Comparison of ENCODE assay signal across 34 cellular contexts in genomic region chr11:133833899-133834296, GRCh38. TPM values are rescaled to one million over a fixed set of nuclear protein-coding genes. Genes with fewer than 3 reads are reported as not detected.
DNase-seq lines count a peak whose midpoint lies in the region; ATAC-seq and TF ChIP-seq lines count a peak whose summit lies in the region.
"Had no signal": no experiment of that assay in that cellular context is flagged by ENCODE, and none has a peak within 500 bp of the region (broad histone marks: within the 10 kb centered on the region; RNA-seq: fewer than 3 reads in every experiment).

No MANE protein-coding gene starts in this region.

- H3K4me2 ChIP-seq in neural progenitor cell = no peak overlapping the region
- H3K4me2 ChIP-seq: KMS-11 had no signal

- no peak overlapping the region for H3K27ac Mint-ChIP-seq in neural progenitor cell
- H3K27ac Mint-ChIP-seq: activated naive CD4-positive, alpha-beta T cell treated with anti-CD3 and anti-CD28 coated beads for 36 hours; immature natural killer cell; stimulated activated naive CD8-positive, alpha-beta T cell treated with anti-CD3 and anti-CD28 coated beads, Interleukin-15, Interleukin-2, amounts not matched to agents 100 ng/mL and 50 ng/mL, for 24 hours; WTC11 had no signal

- H2AFZ ChIP-seq in neural progenitor cell (replicated peaks) = no peak overlapping the region

- no peak overlapping the region for H3K9ac ChIP-seq in neural progenitor cell
- H3K9ac ChIP-seq: KMS-11 had no signal

- no peaks in the 10 kb centered on the region for H4K20me1 ChIP-seq in neural progenitor cell (ENCODE audit: low read depth)

- H3K79me2 ChIP-seq in neural progenitor cell (ENCODE audit: low read depth) = no peaks in the 10 kb centered on the region

- no peak for TF ChIP-seq CTCF in spleen (IDR thresholded peaks at IDR 0.05 in 8 of 11, conservative IDR thresholded peaks at IDR 0.05 in 3 of 11)
- TF ChIP-seq CTCF in neural progenitor cell (IDR thresholded peaks at IDR 0.05) = no peak

- WGBS in right cardiac atrium = 82% methylated on average over 9 of the region's 9 CpGs
- 85 to 94% (median 89%) methylated on average over 9 of the region's 9 CpGs for WGBS in spleen, 5 donors

- H3K4me1 ChIP-seq in right cardiac atrium (ENCODE audit: control insufficient read depth, insufficient read depth, low read length) (no peaks in the 10 kb centered on the region), spleen (no peaks in the 10 kb centered on the region), neural progenitor cell (no peaks in the 10 kb centered on the region)
- H3K4me1 ChIP-seq: left lung, testis had no signal

- peaks cover 16% of the 10 kb centered on the region for H3K27me3 Mint-ChIP-seq in neural progenitor cell (ENCODE audit: insufficient read depth, low read depth)

- no peak for TF ChIP-seq POLR2A in spleen (IDR thresholded peaks at IDR 0.05)

- no peak for ATAC-seq in right cardiac atrium
- peak; percentile 11 for ATAC-seq in esophagus mucosa
- ATAC-seq: left lung, PC-3, WTC11 had no signal

- H3K9me3 Mint-ChIP-seq in neural progenitor cell = peaks cover 5% of the 10 kb centered on the region
- H3K9me3 Mint-ChIP-seq: stimulated activated naive CD8-positive, alpha-beta T cell treated with anti-CD3 and anti-CD28 coated beads, Interleukin-15, Interleukin-2, amounts not matched to agents 100 ng/mL and 50 ng/mL, for 24 hours had no signal

- no peak overlapping the region for H3K4me3 Mint-ChIP-seq in neural progenitor cell
- H3K4me3 Mint-ChIP-seq: activated naive CD4-positive, alpha-beta T cell treated with anti-CD3 and anti-CD28 coated beads for 36 hours; stimulated activated naive CD8-positive, alpha-beta T cell treated with anti-CD3 and anti-CD28 coated beads, Interleukin-15, Interleukin-2, amounts not matched to agents 100 ng/mL and 50 ng/mL, for 24 hours; WTC11 had no signal

- in situ Hi-C loops in KBM-7 (cut with MboI; ENCODE audit: low pct_unique_long_range_greater_than_20kb, low sequenced_read_pairs) = loop anchor here (25.0 kb wide), 1 partner anchor 697 kb away; no protein-coding TSS in a partner anchor

- no peaks in the 10 kb centered on the region for H3F3A ChIP-seq in neural progenitor cell (ENCODE audit: low read depth)

- H3K36me3 ChIP-seq in spleen = no peaks in the 10 kb centered on the region
- no peaks in the 10 kb centered on the region for H3K36me3 ChIP-seq in neural progenitor cell
- H3K36me3 ChIP-seq: left lung had no signal

- no peaks in the 10 kb centered on the region for H3K36me3 Mint-ChIP-seq in neural progenitor cell
- H3K36me3 Mint-ChIP-seq: immature natural killer cell, WTC11 had no signal

- DNase-seq in DMS79 (lab: John Stamatoyannopoulos, UW) (peak; percentile 94), DMS79 treated with DMSO at 0.1 percent for 48 hours (lab: John Stamatoyannopoulos, UW) (no peak), cardiac septum (ENCODE audit: low spot score) (peak; percentile 12), right cardiac atrium (no peak), spleen (peak; percentile 69), KBM-7 (no peak), neural progenitor cell (ENCODE audit: low spot score) (no peak)
- DNase-seq: activated CD4-positive, alpha-beta T cell treated with anti-CD3 and anti-CD28 coated beads, Interleukin-2, amount 50 U/mL, for 48 hours; activated CD8-positive, alpha-beta memory T cell treated with anti-CD3 and anti-CD28 coated beads, Interleukin-2, amount 50 U/mL, for 4 hours; activated naive CD4-positive, alpha-beta T cell treated with anti-CD3 and anti-CD28 coated beads for 36 hours; amygdala; COR-L47; effector CD4-positive, alpha-beta T cell; GF-D8; HCEC 1CT; immature natural killer cell; left lung; MM.1S; NCI-H1417 treated with DMSO at 0.1 percent for 48 hours; NCI-H2029 treated with DMSO at 0.1 percent for 48 hours; NCI-H510A; PC-3; small intestine; testis had no signal

- peaks cover 1% of the 10 kb centered on the region for H3K9me3 ChIP-seq in right cardiac atrium (ENCODE audit: control insufficient read depth, low read length)
- H3K9me3 ChIP-seq in spleen = peaks cover 0 to 11% (median 6%) of the 10 kb centered on the region in 8 donors
- no peaks in the 10 kb centered on the region for H3K9me3 ChIP-seq in neural progenitor cell (ENCODE audit: low read depth)
- H3K9me3 ChIP-seq: testis had no signal

- H3K27ac ChIP-seq in right cardiac atrium (ENCODE audit: low read length) = no peak overlapping the region
- H3K27ac ChIP-seq in spleen = no peak overlapping the region
- no peak overlapping the region for H3K27ac ChIP-seq in neural progenitor cell
- H3K27ac ChIP-seq: 22Rv1, C4-2B, HL-60, KMS-11, left lung, SK-N-MC, testis had no signal

- H3K27me3 ChIP-seq in right cardiac atrium (ENCODE audit: control insufficient read depth, insufficient read depth) (no peaks in the 10 kb centered on the region), spleen (replicated peaks in 1 of 7) (peaks cover 0 to 21% (median 4%) of the 10 kb centered on the region in 7 donors), neural progenitor cell (no peaks in the 10 kb centered on the region)
- H3K27me3 ChIP-seq: left lung, testis had no signal

- intact Hi-C loops in cardiac septum (cut with DNase I) (loop anchor here (2.0 kb wide), 1 partner anchor 755 kb away; no protein-coding TSS in a partner anchor), right cardiac atrium (cut with DNase I) (loop anchor here in 3 of 4 donors (2.0 to 10.0 kb wide), 3 partner anchors 699 to 755 kb away; no protein-coding TSS in a partner anchor), spleen (cut with DNase I; ENCODE audit: low total_unique reads) (loop anchor here (10.0 kb wide), 2 partner anchors 669 to 699 kb away; no protein-coding TSS in a partner anchor)

- no peak overlapping the region for H3K4me3 ChIP-seq in right cardiac atrium (ENCODE audit: low read length)
- H3K4me3 ChIP-seq in spleen = no peak overlapping the region
- H3K4me3 ChIP-seq in neural progenitor cell = no peak overlapping the region
- H3K4me3 ChIP-seq: left lung, SK-N-MC had no signal

- peaks cover 13% of the 10 kb centered on the region for H3K4me1 Mint-ChIP-seq in neural progenitor cell

RNA-seq across cellular contexts. Expression of gene SPATA19, which starts 11.4 kb away (rescaled TPM):
- not detected for total RNA-seq in cardiac septum
- total RNA-seq in right cardiac atrium = not detected
- polyA plus RNA-seq in right cardiac atrium = not detected
- not detected for total RNA-seq in esophagus mucosa
- total RNA-seq in spleen = not detected
- under 1 TPM in 1 of 3 donors, not detected in 2; 0.15 TPM for polyA plus RNA-seq in spleen
- not detected in 2 replicates for total RNA-seq in neural progenitor cell (ENCODE audit: low replicate concordance)
- total RNA-seq: activated naive CD4-positive, alpha-beta T cell treated with anti-CD3 and anti-CD28 coated beads for 36 hours; left lung; omental fat pad; PC-3; T-helper 1 cell treated with Interleukin-12 subunit alpha and Interleukin-12 subunit beta and Interleukin-4 antibody, amounts not matched to agents 30 ng/mL and 1 ng/mL, for 36 hours; WTC11 had no signal
- polyA plus RNA-seq: immature natural killer cell, small intestine had no signal

Comparison
In these comparisons a context has a peak if more than half of its experiments do, and no peak if none do; other contexts are left out.
1. DNase-seq: peak in DMS79 (single experiment), cardiac septum (single experiment) and spleen (single experiment); none in DMS79 treated with DMSO at 0.1 percent for 48 hours (single experiment), right cardiac atrium (0 of 3), KBM-7 (single experiment) and neural progenitor cell (single experiment).